25 cellular contexts compared by ENCODE assay signal in genomic region chr9:98043921-98044320, GRCh38.
"Had no signal": no experiment of that assay in that cellular context is flagged by ENCODE, and none has a peak within 500 bp of the region (broad histone marks: within the 10 kb centered on the region; RNA-seq: fewer than 3 reads in every experiment).

No MANE protein-coding gene starts in this region.

- H3K9me3 ChIP-seq: adrenal gland, ascending aorta, mucosa of descending colon, spleen, tibial nerve, uterus had no signal

- H3K4me3 ChIP-seq: adrenal gland, ascending aorta, coronary artery, mucosa of descending colon, tibial nerve, uterus had no signal

- H3K27ac ChIP-seq: adrenal gland, ascending aorta, coronary artery, tibial nerve, uterus, WERI-Rb-1 had no signal

- H3K27me3 ChIP-seq: adrenal gland, ascending aorta, spleen, tibial nerve, uterus had no signal

- H3K36me3 ChIP-seq: adrenal gland, ascending aorta, tibial nerve, uterus, WERI-Rb-1 had no signal

- DNase-seq: activated CD4-positive, alpha-beta T cell treated with anti-CD3 and anti-CD28 coated beads for 48 hours; activated CD4-positive, alpha-beta T cell treated with anti-CD3 and anti-CD28 coated beads, Interleukin-2, amount 50 U/mL, for 48 hours; activated CD8-positive, alpha-beta memory T cell treated with anti-CD3 and anti-CD28 coated beads for 24 hours; activated effector memory CD4-positive, alpha-beta T cell treated with Interleukin-2 at 50 U/mL for 16 hours; activated naive CD4-positive, alpha-beta T cell treated with Interleukin-2 at 50 U/mL for 16 hours; adrenal gland; endodermal cell; foreskin fibroblast; head of caudate nucleus; hippocampal formation; left cardiac atrium; left ventricle myocardium superior; mucosa of descending colon; posterior cingulate gyrus; right cardiac atrium; spleen; stimulated activated naive CD4-positive, alpha-beta T cell treated with Interleukin-2 at 50 U/mL for 16 hours; uterus; WERI-Rb-1 had no signal

- H3K4me1 ChIP-seq: adrenal gland, ascending aorta, tibial nerve, uterus had no signal

- ATAC-seq: activated CD4-positive, CD25-positive, alpha-beta regulatory T cell treated with anti-CD3 and anti-CD28 coated beads, Interleukin-2, amount 50 U/mL, for 24 hours; esophagus mucosa; left cardiac atrium; left ventricle myocardium superior; mucosa of descending colon; natural killer cell treated with Interleukin-12 subunit alpha and Interleukin-12 subunit beta and Interleukin-15 and Interleukin-18, amount 100 ng/mL, for 72 hours; right cardiac atrium had no signal
